ENCODE assay signal across 1 cellular context in the genomic region with DNA sequence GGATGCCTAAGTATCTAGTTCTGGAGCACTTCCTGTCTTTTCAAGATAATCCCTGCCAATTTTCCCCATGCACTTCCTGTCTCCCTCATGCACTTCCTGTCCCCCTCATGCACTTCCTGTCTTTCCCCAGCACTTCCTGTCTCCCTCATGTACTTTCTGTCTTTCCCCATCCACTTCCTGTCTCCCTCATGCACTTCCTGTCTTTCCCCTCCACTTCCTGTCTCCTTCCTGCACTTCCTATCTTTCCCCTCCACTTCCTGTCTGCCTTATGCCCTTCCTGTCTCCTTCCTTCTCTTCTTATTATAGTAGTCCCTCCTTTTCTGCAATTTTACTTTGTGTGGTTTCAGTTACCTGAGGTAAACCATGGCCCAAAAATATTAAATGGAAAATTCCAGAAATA.
A peak's percentile ranks its signal among the peaks of the same experiment; 100 is the strongest.
TF ChIP-seq lines count a peak whose summit lies in the region.

No MANE protein-coding gene starts in this region.

TF ChIP-seq in K562, 482 proteins besides CTCF, POLR2A, EP300 and RAD21 (continued from another document and continues in another):
- TF ChIP-seq, protein P1, sequence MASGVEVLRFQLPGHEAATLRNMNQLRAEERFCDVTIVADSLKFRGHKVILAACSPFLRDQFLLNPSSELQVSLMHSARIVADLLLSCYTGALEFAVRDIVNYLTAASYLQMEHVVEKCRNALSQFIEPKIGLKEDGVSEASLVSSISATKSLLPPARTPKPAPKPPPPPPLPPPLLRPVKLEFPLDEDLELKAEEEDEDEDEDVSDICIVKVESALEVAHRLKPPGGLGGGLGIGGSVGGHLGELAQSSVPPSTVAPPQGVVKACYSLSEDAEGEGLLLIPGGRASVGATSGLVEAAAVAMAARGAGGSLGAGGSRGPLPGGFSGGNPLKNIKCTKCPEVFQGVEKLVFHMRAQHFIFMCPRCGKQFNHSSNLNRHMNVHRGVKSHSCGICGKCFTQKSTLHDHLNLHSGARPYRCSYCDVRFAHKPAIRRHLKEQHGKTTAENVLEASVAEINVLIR (CRISPR knock-in tag; IDR thresholded peaks at IDR 0.05) = no peak
- TF ChIP-seq ZNF165 (CRISPR knock-in tag; IDR thresholded peaks at IDR 0.05; ENCODE audit: borderline replicate concordance) = no peak
- TF ChIP-seq GABPA (tag; conservative IDR thresholded peaks at IDR 0.05; ENCODE audit: low read depth) = peak; percentile 90
- TF ChIP-seq ZNF124 (CRISPR knock-in tag; IDR thresholded peaks at IDR 0.05) = no peak
- peak in 1 of 2 experiments; percentile 55; a peak in 1 of 4 replicates for TF ChIP-seq HDAC1 (IDR thresholded peaks at IDR 0.05)
- TF ChIP-seq, protein P2, sequence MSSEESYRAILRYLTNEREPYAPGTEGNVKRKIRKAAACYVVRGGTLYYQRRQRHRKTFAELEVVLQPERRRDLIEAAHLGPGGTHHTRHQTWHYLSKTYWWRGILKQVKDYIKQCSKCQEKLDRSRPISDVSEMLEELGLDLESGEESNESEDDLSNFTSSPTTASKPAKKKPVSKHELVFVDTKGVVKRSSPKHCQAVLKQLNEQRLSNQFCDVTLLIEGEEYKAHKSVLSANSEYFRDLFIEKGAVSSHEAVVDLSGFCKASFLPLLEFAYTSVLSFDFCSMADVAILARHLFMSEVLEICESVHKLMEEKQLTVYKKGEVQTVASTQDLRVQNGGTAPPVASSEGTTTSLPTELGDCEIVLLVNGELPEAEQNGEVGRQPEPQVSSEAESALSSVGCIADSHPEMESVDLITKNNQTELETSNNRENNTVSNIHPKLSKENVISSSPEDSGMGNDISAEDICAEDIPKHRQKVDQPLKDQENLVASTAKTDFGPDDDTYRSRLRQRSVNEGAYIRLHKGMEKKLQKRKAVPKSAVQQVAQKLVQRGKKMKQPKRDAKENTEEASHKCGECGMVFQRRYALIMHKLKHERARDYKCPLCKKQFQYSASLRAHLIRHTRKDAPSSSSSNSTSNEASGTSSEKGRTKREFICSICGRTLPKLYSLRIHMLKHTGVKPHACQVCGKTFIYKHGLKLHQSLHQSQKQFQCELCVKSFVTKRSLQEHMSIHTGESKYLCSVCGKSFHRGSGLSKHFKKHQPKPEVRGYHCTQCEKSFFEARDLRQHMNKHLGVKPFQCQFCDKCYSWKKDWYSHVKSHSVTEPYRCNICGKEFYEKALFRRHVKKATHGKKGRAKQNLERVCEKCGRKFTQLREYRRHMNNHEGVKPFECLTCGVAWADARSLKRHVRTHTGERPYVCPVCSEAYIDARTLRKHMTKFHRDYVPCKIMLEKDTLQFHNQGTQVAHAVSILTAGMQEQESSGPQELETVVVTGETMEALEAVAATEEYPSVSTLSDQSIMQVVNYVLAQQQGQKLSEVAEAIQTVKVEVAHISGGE (CRISPR knock-in tag; IDR thresholded peaks at IDR 0.05) = peak in 1 of 3 experiments; percentile 86; a peak in 2 of 6 replicates
- TF ChIP-seq, protein P3, sequence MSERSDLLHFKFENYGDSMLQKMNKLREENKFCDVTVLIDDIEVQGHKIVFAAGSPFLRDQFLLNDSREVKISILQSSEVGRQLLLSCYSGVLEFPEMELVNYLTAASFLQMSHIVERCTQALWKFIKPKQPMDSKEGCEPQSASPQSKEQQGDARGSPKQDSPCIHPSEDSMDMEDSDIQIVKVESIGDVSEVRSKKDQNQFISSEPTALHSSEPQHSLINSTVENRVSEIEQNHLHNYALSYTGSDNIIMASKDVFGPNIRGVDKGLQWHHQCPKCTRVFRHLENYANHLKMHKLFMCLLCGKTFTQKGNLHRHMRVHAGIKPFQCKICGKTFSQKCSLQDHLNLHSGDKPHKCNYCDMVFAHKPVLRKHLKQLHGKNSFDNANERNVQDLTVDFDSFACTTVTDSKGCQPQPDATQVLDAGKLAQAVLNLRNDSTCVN (CRISPR knock-in tag; IDR thresholded peaks at IDR 0.05) = peak; percentile 91
- TF ChIP-seq, protein P4, sequence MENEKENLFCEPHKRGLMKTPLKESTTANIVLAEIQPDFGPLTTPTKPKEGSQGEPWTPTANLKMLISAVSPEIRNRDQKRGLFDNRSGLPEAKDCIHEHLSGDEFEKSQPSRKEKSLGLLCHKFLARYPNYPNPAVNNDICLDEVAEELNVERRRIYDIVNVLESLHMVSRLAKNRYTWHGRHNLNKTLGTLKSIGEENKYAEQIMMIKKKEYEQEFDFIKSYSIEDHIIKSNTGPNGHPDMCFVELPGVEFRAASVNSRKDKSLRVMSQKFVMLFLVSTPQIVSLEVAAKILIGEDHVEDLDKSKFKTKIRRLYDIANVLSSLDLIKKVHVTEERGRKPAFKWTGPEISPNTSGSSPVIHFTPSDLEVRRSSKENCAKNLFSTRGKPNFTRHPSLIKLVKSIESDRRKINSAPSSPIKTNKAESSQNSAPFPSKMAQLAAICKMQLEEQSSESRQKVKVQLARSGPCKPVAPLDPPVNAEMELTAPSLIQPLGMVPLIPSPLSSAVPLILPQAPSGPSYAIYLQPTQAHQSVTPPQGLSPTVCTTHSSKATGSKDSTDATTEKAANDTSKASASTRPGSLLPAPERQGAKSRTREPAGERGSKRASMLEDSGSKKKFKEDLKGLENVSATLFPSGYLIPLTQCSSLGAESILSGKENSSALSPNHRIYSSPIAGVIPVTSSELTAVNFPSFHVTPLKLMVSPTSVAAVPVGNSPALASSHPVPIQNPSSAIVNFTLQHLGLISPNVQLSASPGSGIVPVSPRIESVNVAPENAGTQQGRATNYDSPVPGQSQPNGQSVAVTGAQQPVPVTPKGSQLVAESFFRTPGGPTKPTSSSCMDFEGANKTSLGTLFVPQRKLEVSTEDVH (IDR thresholded peaks at IDR 0.05; ENCODE audit: low read depth, partially characterized antibody) = peak; percentile 96
- TF ChIP-seq OTX1 (CRISPR knock-in tag; IDR thresholded peaks at IDR 0.05) = peak; percentile 83
- TF ChIP-seq CBFA2T3 (IDR thresholded peaks at IDR 0.05) = peak; percentile 11; the same call in 1 of the 2 replicates
- peak; percentile 91 for TF ChIP-seq EHMT2 (IDR thresholded peaks at IDR 0.05)
- TF ChIP-seq, protein P5, sequence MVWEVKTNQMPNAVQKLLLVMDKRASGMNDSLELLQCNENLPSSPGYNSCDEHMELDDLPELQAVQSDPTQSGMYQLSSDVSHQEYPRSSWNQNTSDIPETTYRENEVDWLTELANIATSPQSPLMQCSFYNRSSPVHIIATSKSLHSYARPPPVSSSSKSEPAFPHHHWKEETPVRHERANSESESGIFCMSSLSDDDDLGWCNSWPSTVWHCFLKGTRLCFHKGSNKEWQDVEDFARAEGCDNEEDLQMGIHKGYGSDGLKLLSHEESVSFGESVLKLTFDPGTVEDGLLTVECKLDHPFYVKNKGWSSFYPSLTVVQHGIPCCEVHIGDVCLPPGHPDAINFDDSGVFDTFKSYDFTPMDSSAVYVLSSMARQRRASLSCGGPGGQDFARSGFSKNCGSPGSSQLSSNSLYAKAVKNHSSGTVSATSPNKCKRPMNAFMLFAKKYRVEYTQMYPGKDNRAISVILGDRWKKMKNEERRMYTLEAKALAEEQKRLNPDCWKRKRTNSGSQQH (CRISPR knock-in tag; IDR thresholded peaks at IDR 0.05) = peak; percentile 88
- no peak for TF ChIP-seq NFYB (IDR thresholded peaks at IDR 0.05; ENCODE audit: extremely low read depth, insufficient read length)
- peak; percentile 80 for TF ChIP-seq NCOA1 (IDR thresholded peaks at IDR 0.05; ENCODE audit: low read depth)
- TF ChIP-seq, protein P6, sequence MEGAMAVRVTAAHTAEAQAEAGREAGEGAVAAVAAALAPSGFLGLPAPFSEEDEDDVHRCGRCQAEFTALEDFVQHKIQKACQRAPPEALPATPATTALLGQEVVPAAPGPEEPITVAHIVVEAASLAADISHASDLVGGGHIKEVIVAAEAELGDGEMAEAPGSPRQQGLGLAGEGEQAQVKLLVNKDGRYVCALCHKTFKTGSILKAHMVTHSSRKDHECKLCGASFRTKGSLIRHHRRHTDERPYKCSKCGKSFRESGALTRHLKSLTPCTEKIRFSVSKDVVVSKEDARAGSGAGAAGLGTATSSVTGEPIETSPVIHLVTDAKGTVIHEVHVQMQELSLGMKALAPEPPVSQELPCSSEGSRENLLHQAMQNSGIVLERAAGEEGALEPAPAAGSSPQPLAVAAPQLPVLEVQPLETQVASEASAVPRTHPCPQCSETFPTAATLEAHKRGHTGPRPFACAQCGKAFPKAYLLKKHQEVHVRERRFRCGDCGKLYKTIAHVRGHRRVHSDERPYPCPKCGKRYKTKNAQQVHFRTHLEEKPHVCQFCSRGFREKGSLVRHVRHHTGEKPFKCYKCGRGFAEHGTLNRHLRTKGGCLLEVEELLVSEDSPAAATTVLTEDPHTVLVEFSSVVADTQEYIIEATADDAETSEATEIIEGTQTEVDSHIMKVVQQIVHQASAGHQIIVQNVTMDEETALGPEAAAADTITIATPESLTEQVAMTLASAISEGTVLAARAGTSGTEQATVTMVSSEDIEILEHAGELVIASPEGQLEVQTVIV (CRISPR knock-in tag; IDR thresholded peaks at IDR 0.05; ENCODE audit: borderline replicate concordance) = no peak
- TF ChIP-seq MIER1 (IDR thresholded peaks at IDR 0.05; ENCODE audit: low read depth) = 0 out of 2 replicates have a peak, but pooled peaks have one; percentile 62
- no peak; a peak in 1 of 4 replicates for TF ChIP-seq SIN3A (IDR thresholded peaks at IDR 0.05; ENCODE audit: borderline replicate concordance in 2 of 2, control insufficient read depth in 1 of 2, low read depth in 2 of 2, low read length in 2 of 2)
- peak; percentile 33 to 80; a peak in 2 of 4 replicates for TF ChIP-seq FOXK2 (conservative IDR thresholded peaks at IDR 0.05 in 1 of 2, IDR thresholded peaks at IDR 0.05 in 1 of 2; ENCODE audit: low read depth in 2 of 2)
- TF ChIP-seq ZSCAN32 (CRISPR knock-in tag; IDR thresholded peaks at IDR 0.05) = no peak
- peak in 1 of 2 experiments; percentile 45; a peak in 1 of 4 replicates for TF ChIP-seq KDM1A (IDR thresholded peaks at IDR 0.05)
- TF ChIP-seq POLR2B (IDR thresholded peaks at IDR 0.05; ENCODE audit: low read depth, partially characterized antibody) = peak; percentile 46
- peak; percentile 81 for TF ChIP-seq ETV1 (tag; conservative IDR thresholded peaks at IDR 0.05; ENCODE audit: low read depth)
- TF ChIP-seq HDGF (IDR thresholded peaks at IDR 0.05) = peak; percentile 85; the same call in 1 of the 2 replicates
- 0 out of 4 replicates have a peak, but pooled peaks of 1 of the 2 experiments have one; percentile 14 for TF ChIP-seq SIX5 (IDR thresholded peaks at IDR 0.05; ENCODE audit: borderline replicate concordance in 1 of 2, insufficient read depth in 1 of 2, low read depth in 1 of 2, low read length in 2 of 2)
- no peak for TF ChIP-seq ZC3H4 (CRISPR knock-in tag; IDR thresholded peaks at IDR 0.05; ENCODE audit: borderline replicate concordance)
- TF ChIP-seq KLF1 (tag; IDR thresholded peaks at IDR 0.05) = no peak
- TF ChIP-seq ELF4 (CRISPR knock-in tag; IDR thresholded peaks at IDR 0.05) = peak; percentile 96
- peak; percentile 84 for TF ChIP-seq ASH1L (IDR thresholded peaks at IDR 0.05; ENCODE audit: borderline replicate concordance, low read depth, partially characterized antibody)
- peak in 1 of 2 experiments; percentile 33; a peak in 1 of 4 replicates for TF ChIP-seq MCM7 (IDR thresholded peaks at IDR 0.05)
- 0 out of 2 replicates have a peak, but pooled peaks have one; percentile 40 for TF ChIP-seq NBN (IDR thresholded peaks at IDR 0.05; ENCODE audit: low read depth)
- TF ChIP-seq ARID1B (IDR thresholded peaks at IDR 0.05) = peak; percentile 44
- peak; percentile 97 to 99 for TF ChIP-seq ETV6 (IDR thresholded peaks at IDR 0.05; ENCODE audit: borderline replicate concordance in 1 of 2, low read depth in 2 of 2, low read length in 1 of 2)
- TF ChIP-seq ETV6 (CRISPR knock-in tag; IDR thresholded peaks at IDR 0.05; ENCODE audit: borderline replicate concordance) = peak; percentile 99
- TF ChIP-seq ESRRA (IDR thresholded peaks at IDR 0.05; ENCODE audit: borderline replicate concordance, low read depth) = peak; percentile 63
- TF ChIP-seq RNF2 (IDR thresholded peaks at IDR 0.05) = no peak
- peak; percentile 81; the same call in 1 of the 2 replicates for TF ChIP-seq LARP7 (IDR thresholded peaks at IDR 0.05)
- 0 out of 2 replicates have a peak, but pooled peaks have one; percentile 21 for TF ChIP-seq RBFOX2 (IDR thresholded peaks at IDR 0.05; ENCODE audit: low read depth, low read length)
- TF ChIP-seq, protein P7, sequence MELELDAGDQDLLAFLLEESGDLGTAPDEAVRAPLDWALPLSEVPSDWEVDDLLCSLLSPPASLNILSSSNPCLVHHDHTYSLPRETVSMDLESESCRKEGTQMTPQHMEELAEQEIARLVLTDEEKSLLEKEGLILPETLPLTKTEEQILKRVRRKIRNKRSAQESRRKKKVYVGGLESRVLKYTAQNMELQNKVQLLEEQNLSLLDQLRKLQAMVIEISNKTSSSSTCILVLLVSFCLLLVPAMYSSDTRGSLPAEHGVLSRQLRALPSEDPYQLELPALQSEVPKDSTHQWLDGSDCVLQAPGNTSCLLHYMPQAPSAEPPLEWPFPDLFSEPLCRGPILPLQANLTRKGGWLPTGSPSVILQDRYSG (tag; conservative IDR thresholded peaks at IDR 0.05; ENCODE audit: low read depth) = no peak
- TF ChIP-seq MTA1 (IDR thresholded peaks at IDR 0.05; ENCODE audit: borderline replicate concordance) = peak; percentile 78; the same call in 1 of the 2 replicates
- TF ChIP-seq, protein P8, sequence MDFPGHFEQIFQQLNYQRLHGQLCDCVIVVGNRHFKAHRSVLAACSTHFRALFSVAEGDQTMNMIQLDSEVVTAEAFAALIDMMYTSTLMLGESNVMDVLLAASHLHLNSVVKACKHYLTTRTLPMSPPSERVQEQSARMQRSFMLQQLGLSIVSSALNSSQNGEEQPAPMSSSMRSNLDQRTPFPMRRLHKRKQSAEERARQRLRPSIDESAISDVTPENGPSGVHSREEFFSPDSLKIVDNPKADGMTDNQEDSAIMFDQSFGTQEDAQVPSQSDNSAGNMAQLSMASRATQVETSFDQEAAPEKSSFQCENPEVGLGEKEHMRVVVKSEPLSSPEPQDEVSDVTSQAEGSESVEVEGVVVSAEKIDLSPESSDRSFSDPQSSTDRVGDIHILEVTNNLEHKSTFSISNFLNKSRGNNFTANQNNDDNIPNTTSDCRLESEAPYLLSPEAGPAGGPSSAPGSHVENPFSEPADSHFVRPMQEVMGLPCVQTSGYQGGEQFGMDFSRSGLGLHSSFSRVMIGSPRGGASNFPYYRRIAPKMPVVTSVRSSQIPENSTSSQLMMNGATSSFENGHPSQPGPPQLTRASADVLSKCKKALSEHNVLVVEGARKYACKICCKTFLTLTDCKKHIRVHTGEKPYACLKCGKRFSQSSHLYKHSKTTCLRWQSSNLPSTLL (IDR thresholded peaks at IDR 0.05) = peak; percentile 55; the same call in 1 of the 2 replicates
- no peak for TF ChIP-seq TGIF2 (CRISPR knock-in tag; IDR thresholded peaks at IDR 0.05)
- no peak for TF ChIP-seq TAF15 (IDR thresholded peaks at IDR 0.05; ENCODE audit: low read depth, low read length)
